In genomic region chr2:109356251-109357035, GRCh38 we compare ENCODE assay signal across 19 cellular contexts.
DNase-seq lines count a peak whose midpoint lies in the region; ATAC-seq and TF ChIP-seq lines count a peak whose summit lies in the region.
"Had no signal": no experiment of that assay in that cellular context is flagged by ENCODE, and none has a peak within 500 bp of the region (broad histone marks: within the 10 kb centered on the region; RNA-seq: fewer than 3 reads in every experiment).

No MANE protein-coding gene starts in this region.

- intact Hi-C loops in thyroid gland (cut with DNase I) = no loop called here
- intact Hi-C loops in A673 (cut with micrococcal nuclease; ENCODE audit: unreplicated experiment) = no loop called here
- intact Hi-C loops in left ventricle myocardium inferior (cut with micrococcal nuclease) = no loop called here

- TF ChIP-seq CTCF in thyroid gland (IDR thresholded peaks at IDR 0.05) (no peak), A673 (conservative IDR thresholded peaks at IDR 0.05; ENCODE audit: low read depth, low read length) (no peak), left ventricle myocardium inferior (IDR thresholded peaks at IDR 0.05; ENCODE audit: borderline replicate concordance) (no peak)

- H3K4me3 ChIP-seq in thyroid gland (replicated peaks in 1 of 3) = no peak overlapping the region
- no peak overlapping the region for H3K4me3 ChIP-seq in A673 (ENCODE audit: low read depth, low read length, poor library complexity, severe bottlenecking)
- no peak overlapping the region for H3K4me3 ChIP-seq in left ventricle myocardium inferior
- H3K4me3 ChIP-seq: BLaER1, MG63 had no signal

- H3K36me3 ChIP-seq in thyroid gland (no peaks in the 10 kb centered on the region), A673 (ENCODE audit: insufficient read depth, low read length, poor library complexity, severe bottlenecking) (no peaks in the 10 kb centered on the region), left ventricle myocardium inferior (no peaks in the 10 kb centered on the region)
- H3K36me3 ChIP-seq: MG63 had no signal

- no peak for TF ChIP-seq POLR2A in thyroid gland (IDR thresholded peaks at IDR 0.05)

- no peaks in the 10 kb centered on the region for H3K9me3 ChIP-seq in thyroid gland
- no peaks in the 10 kb centered on the region for H3K9me3 ChIP-seq in A673 (ENCODE audit: low read depth, low read length, poor library complexity, severe bottlenecking)
- H3K9me3 ChIP-seq in left ventricle myocardium inferior (replicated peaks) = peaks cover 33% of the 10 kb centered on the region

- ATAC-seq in GM19395 (IDR thresholded peaks at IDR 0.05; ENCODE audit: unreplicated experiment) = no peak
- ATAC-seq: CD8-positive, alpha-beta T cell had no signal

- WGBS in thyroid gland, 2 donors = 91 to 92% methylated on average over 8 of the region's 8 CpGs

- POLR2A ChIA-PET in A673 (lab: Charles Lee; ENCODE audit: low non-redundant PET) = no interaction called here

- CTCF ChIA-PET in A673 (lab: Charles Lee) = no interaction called here

- H3K27ac ChIP-seq in thyroid gland (peak overlapping the region; percentile 59 to 85 (median 65)), A673 (ENCODE audit: low read depth, low read length, poor library complexity, severe bottlenecking) (no peak overlapping the region), left ventricle myocardium inferior (replicated peaks) (no peak overlapping the region)
- H3K27ac ChIP-seq: 22Rv1, BLaER1 had no signal

- BruUV-seq in A673 (replicated peaks; lab: Mats Ljungman, UMichigan) = no TSS peak

- H3K4me1 ChIP-seq in thyroid gland (peaks cover 23 to 26% of the 10 kb centered on the region in 2 donors), A673 (ENCODE audit: insufficient read depth, low read length, poor library complexity, severe bottlenecking) (no peaks in the 10 kb centered on the region), left ventricle myocardium inferior (peaks cover 12% of the 10 kb centered on the region)

- peak; percentile 67 for DNase-seq in DMS 273 (lab: John Stamatoyannopoulos, UW; ENCODE audit: unreplicated experiment)
- no peak for DNase-seq in DMS 273 treated with DMSO at 0.1 percent for 48 hours (lab: John Stamatoyannopoulos, UW)
- peak; percentile 49 for DNase-seq in NCI-H524 treated with DMSO at 0.1 percent for 48 hours (lab: John Stamatoyannopoulos, UW)
- DNase-seq in islet precursor cell = peak; percentile 18
- peak in 1 of 2 donors; percentile 42 for DNase-seq in thyroid gland
- DNase-seq in A673 (ENCODE audit: low spot score) = no peak
- DNase-seq in left ventricle myocardium inferior = no peak
- DNase-seq: IMR-90; Karpas-422; MG63; NCI-H1092; NCI-H146; NCI-H2107; NK-92 treated with Interleukin-12 subunit alpha and Interleukin-12 subunit beta, amount 100 ng/mL, for 24 hours; OCI-M1 had no signal

- H3K27me3 ChIP-seq in thyroid gland (no peaks in the 10 kb centered on the region), A673 (replicated peaks; ENCODE audit: insufficient read depth, low read depth, low read length, poor library complexity) (no peaks in the 10 kb centered on the region), left ventricle myocardium inferior (ENCODE audit: low read depth) (no peaks in the 10 kb centered on the region)
- H3K27me3 ChIP-seq: BLaER1, MG63 had no signal

Comparison
In these comparisons a context has a peak if more than half of its experiments do, and no peak if none do; other contexts are left out.
1. DNase-seq: peak in DMS 273 (single experiment), NCI-H524 treated with DMSO at 0.1 percent for 48 hours (single experiment) and islet precursor cell (single experiment); none in DMS 273 treated with DMSO at 0.1 percent for 48 hours (single experiment), A673 (single experiment) and left ventricle myocardium inferior (single experiment).
2. H3K27ac ChIP-seq: peak in thyroid gland (3 of 3); none in A673 (single experiment) and left ventricle myocardium inferior (single experiment).